ENCODE assay signal across 9 cellular contexts in genomic region chr7:103412151-103412550, GRCh38. TPM values are rescaled to one million over a fixed set of nuclear protein-coding genes. Genes with fewer than 3 reads are reported as not detected.
"Had no signal": no experiment of that assay in that cellular context is flagged by ENCODE, and none has a peak within 500 bp of the region (broad histone marks: within the 10 kb centered on the region; RNA-seq: fewer than 3 reads in every experiment).

No MANE protein-coding gene starts in this region.

- H3K27ac ChIP-seq: GM23248 had no signal

- H3K4me1 ChIP-seq: HAP-1 had no signal

- H3K4me3 ChIP-seq: GM23248, GM23338, HAP-1 had no signal

- H2AFZ ChIP-seq: GM23248, GM23338 had no signal

- H3K4me2 ChIP-seq: GM23338 had no signal

- H3K36me3 ChIP-seq: HAP-1 had no signal

- H3K9ac ChIP-seq: GM23248 had no signal

- ATAC-seq: GM23338, HCT116 had no signal

- DNase-seq: GM23248, GOT3, H7, H9, HCEC 1CT, HFFc6 had no signal

- H3K9me3 ChIP-seq: HAP-1 had no signal

RNA-seq across cellular contexts. Expression of gene SLC26A5, which starts 33.9 kb away (rescaled TPM):
- polyA plus RNA-seq: GM23248 had no signal
